ENCODE assay signal across 1 cellular context in the genomic region with DNA sequence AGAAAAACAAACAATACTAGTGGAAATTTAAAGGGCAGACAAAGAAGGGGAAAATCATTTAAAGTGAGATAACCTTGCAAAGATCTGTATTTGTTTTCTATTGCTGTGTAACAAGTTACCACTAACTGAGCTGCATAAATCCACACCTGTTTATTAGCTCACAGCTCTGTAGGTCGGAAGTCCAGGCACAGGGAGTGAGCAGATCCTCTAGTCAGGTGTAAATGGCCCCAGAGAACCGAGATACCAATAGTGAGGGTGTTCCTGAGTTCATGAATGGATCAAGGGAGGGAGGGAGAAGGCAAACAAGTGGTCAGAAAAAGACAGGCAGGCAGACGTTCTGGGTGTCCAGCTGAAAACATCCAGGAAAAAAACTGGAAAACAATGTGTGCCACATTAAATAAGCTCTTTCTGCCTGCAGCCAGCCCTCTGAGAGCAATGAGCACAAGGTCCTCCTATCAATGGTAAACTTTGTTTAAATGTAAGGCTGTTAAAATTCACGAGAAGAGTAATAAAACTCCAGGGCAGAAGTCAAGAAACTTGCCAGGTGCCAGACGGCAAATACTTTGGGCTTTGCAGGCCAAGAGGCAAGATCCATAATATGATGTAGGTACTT.
TF ChIP-seq lines count a peak whose summit lies in the region.

No MANE protein-coding gene starts in this region.

TF ChIP-seq in endothelial cell of umbilical vein, 7 proteins besides CTCF, POLR2A, EP300 and RAD21:
- TF ChIP-seq POLR2AphosphoS5 (IDR thresholded peaks at IDR 0.05; ENCODE audit: insufficient read depth, low read depth, low read length), result no peak
- TF ChIP-seq MYC (IDR thresholded peaks at IDR 0.05; ENCODE audit: low read depth, low read length), result no peak
- no peak for TF ChIP-seq FOS (IDR thresholded peaks at IDR 0.05; ENCODE audit: borderline replicate concordance, insufficient read depth, low read length)
